Comparison of ENCODE assay signal across 26 cellular contexts in the genomic region with DNA sequence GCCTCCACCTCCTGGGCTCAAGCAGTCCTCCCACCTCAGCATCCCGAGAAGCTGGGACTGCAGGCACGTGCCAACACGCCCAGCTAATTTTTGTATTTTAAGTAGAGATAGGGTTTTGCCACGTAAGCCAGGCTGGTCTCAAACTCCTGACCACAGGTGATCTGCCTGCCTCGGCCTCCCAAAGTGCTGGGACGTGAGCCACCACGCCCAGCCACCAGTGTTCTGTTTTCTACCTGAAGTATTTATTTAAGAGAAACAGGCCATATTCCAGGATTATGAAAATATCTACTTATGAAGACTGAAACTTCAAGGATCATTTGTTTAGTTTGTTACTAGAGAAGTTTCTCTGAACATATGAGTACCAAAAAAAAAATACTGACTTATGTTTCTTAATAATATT.
"Had no signal": no experiment of that assay in that cellular context is flagged by ENCODE, and none has a peak within 500 bp of the region (broad histone marks: within the 10 kb centered on the region; RNA-seq: fewer than 3 reads in every experiment).

No MANE protein-coding gene starts in this region.

- H3K27ac ChIP-seq: ovary, skin epidermis, stomach, testis, thyroid gland, transverse colon, uterus had no signal

- H3K4me1 ChIP-seq: stomach, testis, thyroid gland, transverse colon, uterus had no signal

- H3K4me3 ChIP-seq: lung, mucosa of descending colon, ovary, skin epidermis, stomach, testis, thyroid gland, transverse colon, uterus had no signal

- DNase-seq: hippocampal formation; kidney glomerular epithelial cell; left cardiac atrium; midbrain; mucosa of descending colon; naive thymus-derived CD4-positive, alpha-beta T cell; ovary; retina; right cardiac atrium; stimulated activated CD4-positive, alpha-beta T cell treated with anti-CD3 and anti-CD28 coated beads, Interleukin-12 subunit alpha, Interleukin-12 subunit beta, amount 100 ng/mL, for 4 hours; stimulated activated CD4-positive, alpha-beta T cell treated with anti-CD3 and anti-CD28 coated beads, Interleukin-15, amount 100 ng/mL, for 24 hours; stimulated activated CD4-positive, alpha-beta T cell treated with anti-CD3 and anti-CD28 coated beads, Interleukin-2, amount 100 ng/mL, for 24 hours; stimulated activated CD4-positive, alpha-beta T cell treated with anti-CD3 and anti-CD28 coated beads, Interleukin-4, amount 100 ng/mL, for 1 hour; stimulated activated naive B cell treated with anti-CD40 and anti-IgM and Interleukin-4, amounts not matched to agents 10 μg/mL and 1 μg/mL and 100 μg/mL, for 72 hours; stimulated activated naive CD8-positive, alpha-beta T cell treated with anti-CD3 and anti-CD28 coated beads, Interleukin-15, Interleukin-2, amounts not matched to agents 100 U/mL and 50 U/mL, for 24 hours; stomach; testis; thyroid gland; transverse colon; uterus had no signal

- H3K9me3 ChIP-seq: mucosa of descending colon, ovary, stomach, testis, thyroid gland, transverse colon, uterus had no signal

- FAIRE-seq: keratinocyte had no signal

- H3K27me3 ChIP-seq: ovary, stomach, testis, thyroid gland, transverse colon, uterus had no signal

- H3K36me3 ChIP-seq: ovary, uterus had no signal

- ATAC-seq: left cardiac atrium; left lobe of liver; mucosa of descending colon; naive thymus-derived CD4-positive, alpha-beta T cell; natural killer cell treated with Interleukin-12 subunit alpha and Interleukin-12 subunit beta and Interleukin-15 and Interleukin-18, amount 100 ng/mL, for 72 hours; right cardiac atrium; sciatic nerve; stimulated activated naive B cell treated with anti-CD40 and anti-IgM and Interleukin-4, amounts not matched to agents 10 μg/mL and 1 μg/mL and 100 μg/mL, for 72 hours; stimulated activated naive CD8-positive, alpha-beta T cell treated with anti-CD3 and anti-CD28 coated beads, Interleukin-15, Interleukin-2, amounts not matched to agents 100 U/mL and 50 U/mL, for 24 hours had no signal
